ENCODE assay signal across 23 cellular contexts in the genomic region with DNA sequence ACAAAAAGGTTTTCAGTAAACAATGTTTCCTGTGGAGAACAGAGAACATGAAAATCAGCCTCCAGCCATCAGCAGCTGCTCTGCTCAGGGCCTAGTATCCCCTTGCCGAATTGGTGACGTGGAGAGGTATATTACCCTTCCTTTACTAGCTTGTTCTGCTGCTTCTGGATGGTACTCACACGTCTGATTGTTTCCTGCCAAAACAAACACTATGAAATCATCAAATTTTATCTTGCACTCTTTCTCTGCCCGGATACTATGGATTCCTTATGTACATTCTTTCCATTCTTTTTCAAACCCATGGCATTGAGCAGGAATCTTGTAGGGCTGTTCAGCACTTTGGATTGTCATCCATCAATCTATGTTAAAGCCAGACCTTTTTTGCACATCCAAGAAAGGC. TPM values are rescaled to one million over a fixed set of nuclear protein-coding genes. Genes with fewer than 3 reads are reported as not detected.
DNase-seq lines count a peak whose midpoint lies in the region; ATAC-seq and TF ChIP-seq lines count a peak whose summit lies in the region.
"Had no signal": no experiment of that assay in that cellular context is flagged by ENCODE, and none has a peak within 500 bp of the region (broad histone marks: within the 10 kb centered on the region; RNA-seq: fewer than 3 reads in every experiment).

No MANE protein-coding gene starts in this region.

- no peaks in the 10 kb centered on the region for H3K4me1 Mint-ChIP-seq in activated CD4-positive, alpha-beta memory T cell treated with anti-CD3 and anti-CD28 coated beads for 36 hours (ENCODE audit: low read depth)
- H3K4me1 Mint-ChIP-seq: memory B cell, naive B cell had no signal

- no CpG with 5 or more reads among the region's 4 CpGs for WGBS in trophoblast cell (ENCODE audit: extremely low coverage, insufficient coverage, insufficient read length)
- WGBS in psoas muscle, 3 donors: 57 to 65% (median 58%) methylated on average over 4 of the region's 4 CpGs

- no peak overlapping the region for H2BK120ac ChIP-seq in trophoblast cell (ENCODE audit: insufficient read depth, low read length, poor library complexity)

- H3K27ac ChIP-seq in trophoblast cell (ENCODE audit: low read depth, low read length) (peak overlapping the region; percentile 12), psoas muscle (no peak overlapping the region)
- H3K27ac ChIP-seq: gastrocnemius medialis, KMS-11, stomach had no signal

- POLR2A ChIA-PET in activated CD4-positive, alpha-beta memory T cell treated with anti-CD3 and anti-CD28 coated beads for 36 hours (lab: Charles Lee): no interaction called here

- no peaks in the 10 kb centered on the region for H3K79me2 ChIP-seq in trophoblast cell (ENCODE audit: control insufficient read depth, insufficient read depth, low read length, poor library complexity)

- H3K36me3 Mint-ChIP-seq in activated CD4-positive, alpha-beta memory T cell treated with anti-CD3 and anti-CD28 coated beads for 36 hours: no peaks in the 10 kb centered on the region
- H3K36me3 Mint-ChIP-seq: memory B cell, naive B cell, type B pancreatic cell had no signal

- H3K36me3 ChIP-seq in adipocyte (ENCODE audit: control insufficient read depth, insufficient read depth, low read length, severe bottlenecking) (no peaks in the 10 kb centered on the region), trophoblast cell (ENCODE audit: control insufficient read depth in 1 of 2, insufficient read depth in 2 of 2, low read length in 2 of 2) (no peaks in the 10 kb centered on the region), psoas muscle (ENCODE audit: insufficient read depth in 1 of 2, low read depth in 1 of 2) (no peaks in the 10 kb centered on the region)
- H3K36me3 ChIP-seq: gastrocnemius medialis, stomach had no signal

- H3K27me3 ChIP-seq in adipocyte (replicated peaks; ENCODE audit: control insufficient read depth, insufficient read depth, low read length): no peaks in the 10 kb centered on the region
- H3K27me3 ChIP-seq in trophoblast cell (ENCODE audit: insufficient read depth, low read length): no peaks in the 10 kb centered on the region
- H3K27me3 ChIP-seq in psoas muscle (ENCODE audit: insufficient read depth in 3 of 3, low read length in 2 of 3): no peaks in the 10 kb centered on the region
- H3K27me3 ChIP-seq: gastrocnemius medialis, stomach had no signal

- H3K27ac Mint-ChIP-seq in activated CD4-positive, alpha-beta memory T cell treated with anti-CD3 and anti-CD28 coated beads for 36 hours: no peak overlapping the region
- H3K27ac Mint-ChIP-seq: memory B cell, naive B cell, type B pancreatic cell had no signal

- no peak overlapping the region for H2BK12ac ChIP-seq in trophoblast cell (ENCODE audit: low read length)

- CTCF ChIA-PET in activated CD4-positive, alpha-beta memory T cell treated with anti-CD3 and anti-CD28 coated beads for 36 hours (lab: Charles Lee): interaction anchor here (1.1 kb wide), 1 partner anchor 18 kb away, joined by 3 read pairs; a partner anchor contains a TSS

- H4K91ac ChIP-seq in trophoblast cell (ENCODE audit: low read depth, low read length): no peak overlapping the region

- TF ChIP-seq EP300 in Ishikawa (IDR thresholded peaks at IDR 0.05; ENCODE audit: borderline replicate concordance): no peak

- ATAC-seq in psoas muscle: no peak
- ATAC-seq: gastrocnemius medialis had no signal

- H3K14ac ChIP-seq in trophoblast cell (ENCODE audit: low read length): no peak overlapping the region

- no peak overlapping the region for H4K8ac ChIP-seq in trophoblast cell (ENCODE audit: low read depth, low read length)

- H3K4me3 ChIP-seq in adipocyte (ENCODE audit: low read length) (no peak overlapping the region), epithelial cell of esophagus (ENCODE audit: low read length) (no peak overlapping the region), trophoblast cell (ENCODE audit: low read depth, low read length) (no peak overlapping the region), psoas muscle (no peak overlapping the region)
- H3K4me3 ChIP-seq: gastrocnemius medialis, stomach had no signal

- DNase-seq in adipocyte (ENCODE audit: low read depth) (peak; percentile 54), epithelial cell of esophagus (ENCODE audit: low read depth) (peak; percentile 76), trophoblast cell (peak; percentile 39 to 87), psoas muscle (no peak), midbrain (lab: John Stamatoyannopoulos, UW) (no peak)
- no peak for DNase-seq in stimulated activated CD8-positive, alpha-beta memory T cell treated with anti-CD3 and anti-CD28 coated beads, Interleukin-4, amount 100 ng/mL, for 48 hours
- no peak for DNase-seq in activated CD4-positive, alpha-beta memory T cell treated with anti-CD3 and anti-CD28 coated beads for 36 hours
- DNase-seq: activated CD8-positive, alpha-beta memory T cell treated with anti-CD3 and anti-CD28 coated beads, Interleukin-2, amount 50 U/mL, for 48 hours; activated effector memory CD4-positive, alpha-beta T cell treated with Interleukin-2 at 50 U/mL for 16 hours; DMS53; gastrocnemius medialis; naive B cell; NCI-H1048; NCI-H187 treated with DMSO at 0.1 percent for 48 hours; NCI-H446; NK-92 treated with Interleukin-12 subunit alpha and Interleukin-12 subunit beta, amount 100 ng/mL, for 24 hours; occipital lobe; retina; stomach had no signal

- no peak overlapping the region for H2AFZ ChIP-seq in trophoblast cell (ENCODE audit: insufficient read depth, low read length, poor library complexity)

- no peak overlapping the region for H2BK5ac ChIP-seq in trophoblast cell (ENCODE audit: low read depth, low read length, poor library complexity)

- intact Hi-C loops in psoas muscle (cut with DNase I): no loop called here
- intact Hi-C loops in activated CD4-positive, alpha-beta memory T cell treated with anti-CD3 and anti-CD28 coated beads for 36 hours (cut with micrococcal nuclease): no loop called here

- H4K12ac ChIP-seq in trophoblast cell (ENCODE audit: low read depth, low read length): no peak overlapping the region

- H3K4me3 Mint-ChIP-seq in activated CD4-positive, alpha-beta memory T cell treated with anti-CD3 and anti-CD28 coated beads for 36 hours: no peak overlapping the region
- H3K4me3 Mint-ChIP-seq: memory B cell, naive B cell, type B pancreatic cell had no signal

- no peak overlapping the region for H3K4ac ChIP-seq in trophoblast cell (ENCODE audit: low read depth, low read length)

- no peaks in the 10 kb centered on the region for H3K9me3 Mint-ChIP-seq in activated CD4-positive, alpha-beta memory T cell treated with anti-CD3 and anti-CD28 coated beads for 36 hours
- H3K9me3 Mint-ChIP-seq: memory B cell, naive B cell, type B pancreatic cell had no signal

- no peak overlapping the region for H2AK5ac ChIP-seq in trophoblast cell (ENCODE audit: low read length)

- H3K4me2 ChIP-seq in trophoblast cell (ENCODE audit: low read length): no peak overlapping the region
- H3K4me2 ChIP-seq: KMS-11 had no signal

- TF ChIP-seq CTCF in epithelial cell of esophagus (IDR thresholded peaks at IDR 0.05; ENCODE audit: insufficient read depth, low read depth, low read length, missing control alignments) (no peak), psoas muscle (IDR thresholded peaks at IDR 0.05) (no peak)

- peaks cover 6% of the 10 kb centered on the region for H3K27me3 Mint-ChIP-seq in activated CD4-positive, alpha-beta memory T cell treated with anti-CD3 and anti-CD28 coated beads for 36 hours
- H3K27me3 Mint-ChIP-seq: memory B cell, type B pancreatic cell had no signal

- no peak overlapping the region for H3K23ac ChIP-seq in trophoblast cell (ENCODE audit: low read length)

- no peaks in the 10 kb centered on the region for H3K79me1 ChIP-seq in trophoblast cell (ENCODE audit: low read length)

- no peak for TF ChIP-seq RAD21 in Ishikawa (IDR thresholded peaks at IDR 0.05; ENCODE audit: low read depth)

- H3K9me3 ChIP-seq in adipocyte (ENCODE audit: control insufficient read depth, low read length) (no peaks in the 10 kb centered on the region), trophoblast cell (ENCODE audit: insufficient read depth, low read depth, low read length) (peaks cover 2% of the 10 kb centered on the region), psoas muscle (no peaks in the 10 kb centered on the region)
- H3K9me3 ChIP-seq: gastrocnemius medialis, stomach had no signal

- H3K9ac ChIP-seq in adipocyte (ENCODE audit: low read length) (no peak overlapping the region), trophoblast cell (ENCODE audit: low read length) (no peak overlapping the region)
- H3K9ac ChIP-seq: KMS-11 had no signal

- H3K4me1 ChIP-seq in adipocyte (ENCODE audit: control insufficient read depth, insufficient read depth, low read length) (no peaks in the 10 kb centered on the region), trophoblast cell (ENCODE audit: control insufficient read depth in 1 of 2, insufficient read depth in 2 of 2, low read length in 2 of 2) (no peaks in the 10 kb centered on the region), psoas muscle (no peaks in the 10 kb centered on the region)
- H3K4me1 ChIP-seq: gastrocnemius medialis, stomach had no signal

- no peak overlapping the region for H3K18ac ChIP-seq in trophoblast cell (ENCODE audit: low read length)

TF ChIP-seq in Ishikawa, 13 proteins besides CTCF, POLR2A, EP300 and RAD21:
- 0 out of 2 replicates have a peak, but pooled peaks have one; percentile 39 for TF ChIP-seq TEAD4 (IDR thresholded peaks at IDR 0.05)
- TF ChIP-seq, protein P1, sequence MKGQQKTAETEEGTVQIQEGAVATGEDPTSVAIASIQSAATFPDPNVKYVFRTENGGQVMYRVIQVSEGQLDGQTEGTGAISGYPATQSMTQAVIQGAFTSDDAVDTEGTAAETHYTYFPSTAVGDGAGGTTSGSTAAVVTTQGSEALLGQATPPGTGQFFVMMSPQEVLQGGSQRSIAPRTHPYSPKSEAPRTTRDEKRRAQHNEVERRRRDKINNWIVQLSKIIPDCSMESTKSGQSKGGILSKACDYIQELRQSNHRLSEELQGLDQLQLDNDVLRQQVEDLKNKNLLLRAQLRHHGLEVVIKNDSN (IDR thresholded peaks at IDR 0.05): no peak
TF ChIP-seq in Ishikawa: peak in this region for 1.

RNA-seq across cellular contexts. Expression of a gene that starts 18.8 kb away (rescaled TPM):
- polyA plus RNA-seq in trophoblast cell (2013): 64.2 and 64.7 TPM in 2 replicates
- 10 to 100 TPM; 18.2 to 36.9 (median 30.0) TPM for total RNA-seq in psoas muscle
- 10 to 100 TPM; 17.1 to 26.4 (median 23.4) TPM for polyA plus RNA-seq in psoas muscle
- 10 to 100 TPM; 60.7 to 61.1 TPM for total RNA-seq in activated CD4-positive, alpha-beta memory T cell treated with anti-CD3 and anti-CD28 coated beads for 36 hours

RNA-seq across cellular contexts. Expression of a gene that starts 47.8 kb away (rescaled TPM):
- polyA plus RNA-seq in trophoblast cell (2013): 65.0 and 68.6 TPM in 2 replicates
- 10 to 100 TPM; 47.7 to 71.2 (median 60.5) TPM for total RNA-seq in psoas muscle
- 10 to 100 TPM; 37.1 to 94.7 (median 88.4) TPM for polyA plus RNA-seq in psoas muscle
- 100 to 1,000 TPM; 121 to 124 TPM for total RNA-seq in activated CD4-positive, alpha-beta memory T cell treated with anti-CD3 and anti-CD28 coated beads for 36 hours

Comparison
In these comparisons a context has a peak if more than half of its experiments do, and no peak if none do; other contexts are left out.
1. DNase-seq: peak in adipocyte (single experiment), epithelial cell of esophagus (single experiment) and trophoblast cell (2 of 2); none in stimulated activated CD8-positive, alpha-beta memory T cell treated with anti-CD3 and anti-CD28 coated beads, Interleukin-4, amount 100 ng/mL, for 48 hours (single experiment), psoas muscle (0 of 2), activated CD4-positive, alpha-beta memory T cell treated with anti-CD3 and anti-CD28 coated beads for 36 hours (single experiment) and midbrain (single experiment).